15 cellular contexts compared by ENCODE assay signal in genomic region chr2:226891780-226892590, GRCh38. TPM values are rescaled to one million over a fixed set of nuclear protein-coding genes. Genes with fewer than 3 reads are reported as not detected.
DNase-seq lines count a peak whose midpoint lies in the region; ATAC-seq and TF ChIP-seq lines count a peak whose summit lies in the region.
"Had no signal": no experiment of that assay in that cellular context is flagged by ENCODE, and none has a peak within 500 bp of the region (broad histone marks: within the 10 kb centered on the region; RNA-seq: fewer than 3 reads in every experiment).

No MANE protein-coding gene starts in this region.

- peak; percentile 73 for ATAC-seq in RWPE2 (ENCODE audit: low read depth)
- peak; percentile 45 to 56 for ATAC-seq in naive B cell (ENCODE audit: low read depth in 2 of 2)
- ATAC-seq in GM18517 (IDR thresholded peaks at IDR 0.05; ENCODE audit: unreplicated experiment) = no peak
- no peak for ATAC-seq in HG03139 (IDR thresholded peaks at IDR 0.05; ENCODE audit: unreplicated experiment)
- no peak for ATAC-seq in GM21360 (IDR thresholded peaks at IDR 0.05; ENCODE audit: unreplicated experiment)
- ATAC-seq: Panc1 had no signal

- no peaks in the 10 kb centered on the region for H3K9me3 ChIP-seq in RWPE2 (ENCODE audit: severe bottlenecking)

- no peaks in the 10 kb centered on the region for H3K27me3 Mint-ChIP-seq in naive B cell
- H3K27me3 Mint-ChIP-seq: activated naive CD4-positive, alpha-beta T cell treated with anti-CD3 and anti-CD28 coated beads, Interleukin-2, amount 50 U/mL, for 24 hours; CD8-positive, alpha-beta memory T cell; progenitor cell of endocrine pancreas had no signal

- no peak overlapping the region for H3K4me3 ChIP-seq in RWPE2 (ENCODE audit: severe bottlenecking)

- no peaks in the 10 kb centered on the region for H3K9me3 Mint-ChIP-seq in naive B cell
- H3K9me3 Mint-ChIP-seq: activated naive CD4-positive, alpha-beta T cell treated with anti-CD3 and anti-CD28 coated beads, Interleukin-2, amount 50 U/mL, for 24 hours; CD8-positive, alpha-beta memory T cell had no signal

- peaks cover 16 to 38% (median 29%) of the 10 kb centered on the region in 3 donors for H3K4me1 Mint-ChIP-seq in naive B cell
- H3K4me1 Mint-ChIP-seq: activated naive CD4-positive, alpha-beta T cell treated with anti-CD3 and anti-CD28 coated beads, Interleukin-2, amount 50 U/mL, for 24 hours; CD8-positive, alpha-beta memory T cell had no signal

- H3K27ac Mint-ChIP-seq in naive B cell = peak overlapping the region in 3 of 6 donors; percentile 17 to 89 (median 41)
- H3K27ac Mint-ChIP-seq: activated naive CD4-positive, alpha-beta T cell treated with anti-CD3 and anti-CD28 coated beads, Interleukin-2, amount 50 U/mL, for 24 hours; progenitor cell of endocrine pancreas had no signal

- peak overlapping the region; percentile 22 for H3K27ac ChIP-seq in RWPE2 (ENCODE audit: poor library complexity, severe bottlenecking)

- peaks cover 12 to 20% of the 10 kb centered on the region in 2 donors for H3K36me3 Mint-ChIP-seq in naive B cell

- DNase-seq in EH (ENCODE audit: low read depth) (peak; percentile 95), RWPE2 (ENCODE audit: low spot score) (no peak), fibroblast of gingiva (ENCODE audit: low read depth) (peak; percentile 94), naive B cell (no peak), NCI-H1436 (lab: John Stamatoyannopoulos, UW) (no peak)
- DNase-seq: CD8-positive, alpha-beta memory T cell; mesendoderm; NCI-H446; T1000 had no signal

- H3K4me1 ChIP-seq in RWPE2 (ENCODE audit: insufficient read depth, poor library complexity, severe bottlenecking) = peaks cover 38% of the 10 kb centered on the region

- H3K27me3 ChIP-seq in RWPE2 (ENCODE audit: insufficient read depth, poor library complexity, severe bottlenecking) = no peaks in the 10 kb centered on the region

- no peak for TF ChIP-seq CTCF in RWPE2 (IDR thresholded peaks at IDR 0.05; ENCODE audit: poor library complexity, severe bottlenecking)

- no peaks in the 10 kb centered on the region for H3K36me3 ChIP-seq in RWPE2 (ENCODE audit: low read depth)

- no peak overlapping the region for H3K4me3 Mint-ChIP-seq in naive B cell
- H3K4me3 Mint-ChIP-seq: activated naive CD4-positive, alpha-beta T cell treated with anti-CD3 and anti-CD28 coated beads, Interleukin-2, amount 50 U/mL, for 24 hours; CD8-positive, alpha-beta memory T cell had no signal

RNA-seq across cellular contexts. Expression of gene RHBDD1, which starts 56.1 kb away (rescaled TPM):
- polyA plus RNA-seq in naive B cell (ENCODE audit: low read depth in 6 of 6) = 10 to 100 TPM; 30.6 to 63.5 (median 49.6) TPM

Comparison
In these comparisons a context has a peak if more than half of its experiments do, and no peak if none do; other contexts are left out.
1. DNase-seq: peak in EH (single experiment) and fibroblast of gingiva (single experiment); none in RWPE2 (single experiment), naive B cell (single experiment) and NCI-H1436 (single experiment).
2. ATAC-seq: peak in RWPE2 (single experiment) and naive B cell (2 of 2); none in GM18517 (single experiment), HG03139 (single experiment) and GM21360 (single experiment).